8 cellular contexts compared by ENCODE assay signal in the genomic region with DNA sequence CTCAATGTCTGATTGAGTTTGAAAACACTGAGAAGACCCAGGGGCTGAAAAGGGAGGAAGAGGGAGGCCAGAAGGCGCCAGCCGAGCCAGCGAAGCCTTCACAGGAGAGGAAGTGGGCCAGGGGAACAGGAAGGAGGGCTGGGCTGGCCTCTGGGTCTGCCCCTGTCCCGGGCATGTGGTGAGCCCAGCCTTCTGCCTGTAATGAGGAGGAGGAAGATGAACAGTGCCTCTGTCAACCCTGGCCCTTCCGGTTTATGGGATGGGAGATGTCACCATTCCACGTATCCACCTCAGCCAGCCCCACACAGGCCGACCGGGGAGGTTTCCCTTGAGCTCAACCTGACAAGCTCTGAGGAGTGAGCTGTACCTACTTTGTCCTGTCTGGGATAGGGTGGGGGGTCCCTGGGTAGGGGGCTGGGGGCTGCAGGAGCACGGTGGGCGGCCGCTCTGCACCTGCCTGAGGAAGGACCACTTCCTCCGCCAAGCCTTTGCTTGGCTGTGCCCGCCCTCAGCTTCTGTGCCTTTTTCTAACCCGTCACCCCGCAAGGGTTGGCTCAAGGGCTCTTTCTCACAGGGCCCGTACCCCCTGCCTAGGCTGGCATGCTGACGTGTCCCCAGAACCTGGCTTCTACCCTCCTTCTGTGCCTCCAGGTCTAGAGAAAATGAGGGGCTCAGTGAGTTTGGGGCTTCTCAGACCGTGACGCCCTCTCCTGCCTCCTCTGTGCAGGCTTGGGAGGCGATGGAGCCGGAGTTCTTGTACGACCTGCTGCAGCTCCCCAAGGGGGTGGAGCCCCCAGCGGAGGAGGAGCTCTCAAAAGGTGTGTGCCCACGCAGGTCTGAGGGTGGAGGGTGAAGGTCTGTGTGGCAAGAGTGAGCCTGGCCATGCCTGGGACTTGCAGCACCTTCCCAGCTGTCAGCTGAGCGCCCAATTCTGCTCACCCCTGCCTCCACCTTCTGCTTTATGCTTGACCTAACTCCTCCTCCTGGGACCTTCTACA. TPM values are rescaled to one million over a fixed set of nuclear protein-coding genes. Genes with fewer than 3 reads are reported as not detected.
DNase-seq lines count a peak whose midpoint lies in the region; ATAC-seq, FAIRE-seq and TF ChIP-seq lines count a peak whose summit lies in the region.

No MANE protein-coding gene starts in this region.

- H3K4me3 ChIP-seq in kidney (ENCODE audit: low read length in 2 of 2) = no peak overlapping the region
- peak overlapping the region; percentile 32 for H3K4me3 ChIP-seq in suprapubic skin

- H3K9ac ChIP-seq in kidney (ENCODE audit: low read length in 2 of 2) = no peak overlapping the region

- WGBS in suprapubic skin = 75% methylated on average over 16 of the region's 25 CpGs

- peaks cover 43% of the 10 kb centered on the region for H3K27me3 ChIP-seq in suprapubic skin

- intact Hi-C loops in kidney (cut with DNase I) = no loop called here

- H3K27ac Mint-ChIP-seq in glutamatergic neuron (ENCODE audit: unreplicated experiment) = no peak overlapping the region

- no peaks in the 10 kb centered on the region for H3K36me3 Mint-ChIP-seq in glutamatergic neuron (ENCODE audit: unreplicated experiment)

- no peaks in the 10 kb centered on the region for H3K9me3 ChIP-seq in kidney (ENCODE audit: control insufficient read depth in 1 of 2, low read length in 2 of 2)
- H3K9me3 ChIP-seq in suprapubic skin = no peaks in the 10 kb centered on the region

- H3K4me1 Mint-ChIP-seq in glutamatergic neuron (ENCODE audit: low read depth, unreplicated experiment) = no peaks in the 10 kb centered on the region

- H3K36me3 ChIP-seq in kidney (ENCODE audit: control insufficient read depth in 1 of 2, insufficient read depth in 2 of 2, low read length in 2 of 2) (no peaks in the 10 kb centered on the region), suprapubic skin (no peaks in the 10 kb centered on the region)

- TF ChIP-seq EP300 in suprapubic skin (IDR thresholded peaks at IDR 0.05) = no peak

- H3K27me3 Mint-ChIP-seq in glutamatergic neuron (ENCODE audit: unreplicated experiment) = peaks cover 4% of the 10 kb centered on the region

- ATAC-seq in HG03432 (IDR thresholded peaks at IDR 0.05; ENCODE audit: unreplicated experiment) (peak; percentile 42), HG02938 (IDR thresholded peaks at IDR 0.05; ENCODE audit: unreplicated experiment) (no peak)

- H3K4me3 Mint-ChIP-seq in glutamatergic neuron (ENCODE audit: unreplicated experiment) = no peak overlapping the region

- no peak for TF ChIP-seq POLR2A in suprapubic skin (IDR thresholded peaks at IDR 0.05)

- peaks cover 4% of the 10 kb centered on the region for H3K9me3 Mint-ChIP-seq in glutamatergic neuron (ENCODE audit: unreplicated experiment)

- no peak for FAIRE-seq in kidney (lab: Jason Lieb, UNC)

- H3K27ac ChIP-seq in kidney (ENCODE audit: low read depth in 2 of 2, low read length in 2 of 2) (peak overlapping the region in 1 of 2 donors; percentile 41), suprapubic skin (peak overlapping the region; percentile 60)

- DNase-seq in activated CD8-positive, alpha-beta memory T cell treated with anti-CD3 and anti-CD28 coated beads, Interleukin-2, amount 50 U/mL, for 4 hours = peak; percentile 36
- DNase-seq in kidney (peak; percentile 81), suprapubic skin (ENCODE audit: low spot score in 2 of 2) (no peak), glutamatergic neuron (no peak), mesenteric fat pad (ENCODE audit: low spot score) (no peak), iPS-NIHi7 (ENCODE audit: extremely low spot score) (no peak)

- H3K4me1 ChIP-seq in kidney (ENCODE audit: control insufficient read depth in 1 of 2, insufficient read depth in 1 of 2, low read depth in 1 of 2, low read length in 2 of 2) = no peaks in the 10 kb centered on the region
- no peaks in the 10 kb centered on the region for H3K4me1 ChIP-seq in suprapubic skin

- TF ChIP-seq CTCF in kidney (IDR thresholded peaks at IDR 0.05; ENCODE audit: borderline replicate concordance, extremely low read depth, insufficient read depth) (no peak), suprapubic skin (IDR thresholded peaks at IDR 0.05) (no peak), glutamatergic neuron (IDR thresholded peaks at IDR 0.05; ENCODE audit: partially characterized antibody, unreplicated experiment) (no peak)

RNA-seq across cellular contexts. Expression of gene PARVG, which starts 2.2 kb away (rescaled TPM):
- total RNA-seq in kidney = 20.9 TPM
- 2.5 TPM for polyA plus RNA-seq in kidney (ENCODE audit: insufficient read depth, low read depth, low replicate concordance)
- total RNA-seq in suprapubic skin = 10 to 100 TPM in 1 of 4 donors, 1 to 10 TPM in 3; 1.6 to 17.1 (median 3.2) TPM
- not detected for total RNA-seq in glutamatergic neuron (ENCODE audit: unreplicated experiment)
- total RNA-seq in mesenteric fat pad = 23.0 TPM

Comparison
In these comparisons a context has a peak if more than half of its experiments do, and no peak if none do; other contexts are left out.
1. DNase-seq: peak in activated CD8-positive, alpha-beta memory T cell treated with anti-CD3 and anti-CD28 coated beads, Interleukin-2, amount 50 U/mL, for 4 hours (single experiment) and kidney (single experiment); none in suprapubic skin (0 of 2), glutamatergic neuron (single experiment), mesenteric fat pad (single experiment) and iPS-NIHi7 (single experiment).